ENCODE assay signal across 23 cellular contexts in genomic region chr17:6384481-6384880, GRCh38. TPM values are rescaled to one million over a fixed set of nuclear protein-coding genes. Genes with fewer than 3 reads are reported as not detected.
A peak's percentile ranks its signal among the peaks of the same experiment; 100 is the strongest.
DNase-seq lines count a peak whose midpoint lies in the region; ATAC-seq, FAIRE-seq and TF ChIP-seq lines count a peak whose summit lies in the region.
"Had no signal": no experiment of that assay in that cellular context is flagged by ENCODE, and none has a peak within 500 bp of the region (broad histone marks: within the 10 kb centered on the region; RNA-seq: fewer than 3 reads in every experiment).

No MANE protein-coding gene starts in this region.

- no peak overlapping the region for H3K4me2 ChIP-seq in H1 (ENCODE audit: insufficient read depth in 1 of 2, low read depth in 2 of 2, low read length in 2 of 2)

- no peak for TF ChIP-seq EP300 in H1 (IDR thresholded peaks at IDR 0.05; ENCODE audit: borderline replicate concordance in 1 of 2, low read depth in 2 of 2, low read length in 2 of 2)

- ATAC-seq in stimulated activated naive CD8-positive, alpha-beta T cell treated with anti-CD3 and anti-CD28 coated beads, Interleukin-15, amount 100 ng/mL, for 72 hours = no peak
- ATAC-seq in HG02642 (IDR thresholded peaks at IDR 0.05; ENCODE audit: poor library complexity, unreplicated experiment) (no peak), HG02884 (IDR thresholded peaks at IDR 0.05; ENCODE audit: unreplicated experiment) (no peak)
- ATAC-seq: HCT116 had no signal

- no peak overlapping the region for H3K27ac ChIP-seq in H1 (ENCODE audit: low read depth, low read length)

- no peak overlapping the region for H4K8ac ChIP-seq in H1 (ENCODE audit: extremely low read depth, insufficient read depth, low read length)

- no peaks in the 10 kb centered on the region for H3K27me3 ChIP-seq in H1 (replicated peaks in 1 of 4; ENCODE audit: control insufficient read depth in 3 of 4, extremely low read depth in 1 of 4, insufficient read depth in 3 of 4, low read length in 3 of 4)

- H3K36me3 ChIP-seq in H1 (ENCODE audit: control insufficient read depth in 2 of 4, insufficient read depth in 4 of 4, low read length in 3 of 4) = no peaks in the 10 kb centered on the region

- no peak overlapping the region for H2BK120ac ChIP-seq in H1 (replicated peaks; ENCODE audit: low read depth, low read length)

- no peak overlapping the region for H3K4me3 Mint-ChIP-seq in stimulated activated naive CD8-positive, alpha-beta T cell treated with anti-CD3 and anti-CD28 coated beads, Interleukin-15, Interleukin-2, amounts not matched to agents 100 ng/mL and 50 ng/mL, for 24 hours
- no peak overlapping the region for H3K4me3 Mint-ChIP-seq in stimulated activated naive CD8-positive, alpha-beta T cell treated with anti-CD3 and anti-CD28 coated beads, Interleukin-15, amount 100 ng/mL, for 72 hours
- H3K4me3 Mint-ChIP-seq in osteocyte (ENCODE audit: unreplicated experiment) = no peak overlapping the region
- H3K4me3 Mint-ChIP-seq: CD4-positive, alpha-beta memory T cell had no signal

- POLR2A ChIA-PET in H1 (lab: Charles Lee; ENCODE audit: partially characterized antibody) = no interaction called here

- no peak overlapping the region for H3K56ac ChIP-seq in H1 (replicated peaks; ENCODE audit: insufficient read length, low read depth, low read length)

- no peak for FAIRE-seq in H1 (lab: Jason Lieb, UNC)
- FAIRE-seq: GM12891, GM18507 had no signal

- no peak overlapping the region for H3K9ac ChIP-seq in H1 (replicated peaks in 1 of 4; ENCODE audit: extremely low read depth in 1 of 4, low read depth in 3 of 4, low read length in 3 of 4)

- CTCF ChIA-PET in H1 (lab: Charles Lee; ENCODE audit: partially characterized antibody) = interaction anchor here (0.6 to 1.9 kb wide), 3 partner anchors 9 to 303 kb away, joined by 3 to 6 read pairs (median 3); no protein-coding TSS in a partner anchor

- H3K18ac ChIP-seq in H1 (ENCODE audit: extremely low read depth, low read length) = no peak overlapping the region

- WGBS in H1 (ENCODE audit: extremely low coverage in 1 of 2, insufficient coverage in 1 of 2, insufficient read length in 1 of 2, insufficient replicate concordance in 2 of 2, low coverage in 1 of 2, low lambda C conversion rate in 2 of 2, missing lambda C conversion rate in 1 of 2), 2 experiments = 91% methylated on average over 5 of the region's 5 CpGs; no CpG with 5 or more reads in 1 of the 2 experiments

- no peaks in the 10 kb centered on the region; the same call in 1 of the 2 replicates for H3K23me2 ChIP-seq in H1 (ENCODE audit: low read depth, low read length)

- no peaks in the 10 kb centered on the region for H3K4me1 ChIP-seq in H1 (replicated peaks in 1 of 4; ENCODE audit: control insufficient read depth in 3 of 4, insufficient read depth in 4 of 4, low read length in 3 of 4)

- H3K14ac ChIP-seq in H1 (ENCODE audit: insufficient read length) = no peak overlapping the region

- H3K4me1 Mint-ChIP-seq in stimulated activated naive CD8-positive, alpha-beta T cell treated with anti-CD3 and anti-CD28 coated beads, Interleukin-15, Interleukin-2, amounts not matched to agents 100 ng/mL and 50 ng/mL, for 24 hours (ENCODE audit: low read depth) = peaks cover 5% of the 10 kb centered on the region
- peaks cover 7% of the 10 kb centered on the region for H3K4me1 Mint-ChIP-seq in stimulated activated naive CD8-positive, alpha-beta T cell treated with anti-CD3 and anti-CD28 coated beads, Interleukin-15, amount 100 ng/mL, for 72 hours
- peaks cover 9% of the 10 kb centered on the region for H3K4me1 Mint-ChIP-seq in osteocyte (ENCODE audit: unreplicated experiment)
- H3K4me1 Mint-ChIP-seq: CD4-positive, alpha-beta memory T cell had no signal

- TF ChIP-seq CTCF in H1 (IDR thresholded peaks at IDR 0.05; ENCODE audit: control extremely low read depth in 1 of 3, insufficient read depth in 1 of 3, low read depth in 1 of 3, low read length in 3 of 3) (no peak), osteocyte (IDR thresholded peaks at IDR 0.05) (no peak)

- H2AFZ ChIP-seq in H1 (ENCODE audit: low read length) = no peak overlapping the region

- H4K20me1 ChIP-seq in H1 (replicated peaks in 1 of 2; ENCODE audit: control insufficient read depth in 1 of 2, insufficient read depth in 2 of 2, low read length in 2 of 2) = no peaks in the 10 kb centered on the region

- no peak overlapping the region for H3K4me3 ChIP-seq in H1 (ENCODE audit: extremely low read depth in 1 of 4, insufficient read depth in 2 of 4, low read depth in 3 of 4, low read length in 4 of 4)

- no peak overlapping the region for H4K91ac ChIP-seq in H1 (replicated peaks; ENCODE audit: insufficient read length, low read length)

- no peak overlapping the region for H2BK12ac ChIP-seq in H1 (ENCODE audit: low read depth, low read length)

- no peaks in the 10 kb centered on the region for H3K36me3 Mint-ChIP-seq in stimulated activated naive CD8-positive, alpha-beta T cell treated with anti-CD3 and anti-CD28 coated beads, Interleukin-15, Interleukin-2, amounts not matched to agents 100 ng/mL and 50 ng/mL, for 24 hours (ENCODE audit: low read depth)
- H3K36me3 Mint-ChIP-seq in osteocyte (ENCODE audit: unreplicated experiment) = no peaks in the 10 kb centered on the region
- H3K36me3 Mint-ChIP-seq: CD4-positive, alpha-beta memory T cell had no signal

- H4K5ac ChIP-seq in H1 (ENCODE audit: insufficient read length, low read depth, low read length) = no peak overlapping the region

- H3K27ac Mint-ChIP-seq in stimulated activated naive CD8-positive, alpha-beta T cell treated with anti-CD3 and anti-CD28 coated beads, Interleukin-15, Interleukin-2, amounts not matched to agents 100 ng/mL and 50 ng/mL, for 24 hours = peak overlapping the region; percentile 28
- H3K27ac Mint-ChIP-seq in stimulated activated naive CD8-positive, alpha-beta T cell treated with anti-CD3 and anti-CD28 coated beads, Interleukin-15, amount 100 ng/mL, for 72 hours = no peak overlapping the region
- H3K27ac Mint-ChIP-seq in osteocyte (ENCODE audit: unreplicated experiment) = no peak overlapping the region
- H3K27ac Mint-ChIP-seq: CD4-positive, alpha-beta memory T cell had no signal

- 0 out of 2 replicates have a peak overlapping the region, but pooled peaks have one; percentile 61 for H2BK15ac ChIP-seq in H1 (ENCODE audit: low read length)

- no peak for DNase-seq in stimulated activated naive CD8-positive, alpha-beta T cell treated with anti-CD3 and anti-CD28 coated beads, Interleukin-15, amount 100 ng/mL, for 72 hours
- no peak for DNase-seq in H1 (ENCODE audit: low read depth in 1 of 2, low spot score in 2 of 2)
- DNase-seq in osteocyte (ENCODE audit: extremely low spot score, unreplicated experiment) = peak; percentile 76
- DNase-seq: C1 segment of cervical spinal cord; Calu3; CD4-positive, alpha-beta memory T cell; COR-L47; DMS53; DMS79 treated with DMSO at 0.1 percent for 48 hours; GF-D8; GOT3; H7 had no signal

- no peak for TF ChIP-seq POLR2A in H1 (IDR thresholded peaks at IDR 0.05; ENCODE audit: control extremely low read depth in 1 of 2, low read depth in 2 of 2, low read length in 2 of 2)

- no peak for TF ChIP-seq RAD21 in H1 (IDR thresholded peaks at IDR 0.05 in 1 of 2, conservative IDR thresholded peaks at IDR 0.05 in 1 of 2; ENCODE audit: low read depth in 2 of 2, low read length in 2 of 2)

- H2BK20ac ChIP-seq in H1 (ENCODE audit: low read length) = no peak overlapping the region

- no peak overlapping the region for H3K23ac ChIP-seq in H1 (ENCODE audit: insufficient read length)

- no peak overlapping the region for H3K4ac ChIP-seq in H1 (replicated peaks; ENCODE audit: insufficient read length, low read depth, low read length)

- no peak overlapping the region for H2AK5ac ChIP-seq in H1 (ENCODE audit: low read depth, low read length)

- H3K79me1 ChIP-seq in H1 (ENCODE audit: low read depth, low read length) = no peaks in the 10 kb centered on the region

- H3K9me3 Mint-ChIP-seq in stimulated activated naive CD8-positive, alpha-beta T cell treated with anti-CD3 and anti-CD28 coated beads, Interleukin-15, Interleukin-2, amounts not matched to agents 100 ng/mL and 50 ng/mL, for 24 hours = no peaks in the 10 kb centered on the region
- peaks cover 0 to 9% of the 10 kb centered on the region in 2 donors for H3K9me3 Mint-ChIP-seq in stimulated activated naive CD8-positive, alpha-beta T cell treated with anti-CD3 and anti-CD28 coated beads, Interleukin-15, amount 100 ng/mL, for 72 hours
- no peaks in the 10 kb centered on the region for H3K9me3 Mint-ChIP-seq in osteocyte (ENCODE audit: unreplicated experiment)

- no peaks in the 10 kb centered on the region; a peak in 1 of 4 replicates for H3K9me3 ChIP-seq in H1 (ENCODE audit: insufficient read depth in 2 of 2, low read depth in 1 of 2, low read length in 1 of 2)

- H2BK5ac ChIP-seq in H1 (ENCODE audit: low read depth, low read length) = no peak overlapping the region

- H3K79me2 ChIP-seq in H1 (ENCODE audit: control insufficient read depth in 1 of 2, insufficient read depth in 2 of 2, low read length in 2 of 2) = no peaks in the 10 kb centered on the region

- H3K27me3 Mint-ChIP-seq in stimulated activated naive CD8-positive, alpha-beta T cell treated with anti-CD3 and anti-CD28 coated beads, Interleukin-15, Interleukin-2, amounts not matched to agents 100 ng/mL and 50 ng/mL, for 24 hours = peaks cover 21% of the 10 kb centered on the region
- H3K27me3 Mint-ChIP-seq in stimulated activated naive CD8-positive, alpha-beta T cell treated with anti-CD3 and anti-CD28 coated beads, Interleukin-15, amount 100 ng/mL, for 72 hours = peaks cover 38% of the 10 kb centered on the region
- H3K27me3 Mint-ChIP-seq in osteocyte (ENCODE audit: unreplicated experiment) = no peaks in the 10 kb centered on the region

RNA-seq across cellular contexts. Expression of gene AIPL1, which starts 50.4 kb away (rescaled TPM):
- total RNA-seq in H1 (2021; fragmentation: NEBNext Ultra II Directional; extraction: Animal tissue kit (Norgen Biotek cat#: 25700)) = 0.71 TPM in 1 of 2 replicates, not detected in the other
- polyA plus RNA-seq in H1 (2011; rRNA removed) = 0.56 and 0.89 TPM in 2 replicates
- polyA plus RNA-seq in H1 (2011; cell fraction: cytosol; rRNA removed) = 1.6 TPM
- 0.78 TPM for polyA plus RNA-seq in H1 (2011; cell fraction: nucleus; rRNA removed)
- polyA plus RNA-seq in H1 (2012, experiment 1 of 2) = 0.22 to 0.55 TPM (median 0.40 TPM) in 4 replicates
- polyA plus RNA-seq in H1 (2012, experiment 2 of 2) = 0.09 TPM
- polyA plus RNA-seq in H1 (2013, experiment 1 of 2) = 0.14 TPM
- polyA plus RNA-seq in H1 (2013, experiment 2 of 2) = 0.29 TPM
- polyA minus RNA-seq in H1 (2011; rRNA and poly(A)+ RNA removed) = 0.20 and 0.22 TPM in 2 replicates
- polyA minus RNA-seq in H1 (2011; cell fraction: cytosol; rRNA and poly(A)+ RNA removed) = not detected
- polyA minus RNA-seq in H1 (2011; cell fraction: nucleus; rRNA and poly(A)+ RNA removed) = not detected
- total RNA-seq in osteocyte = not detected in 2 replicates
- total RNA-seq: A172; A673; Calu3; CD4-positive, alpha-beta memory T cell; Daoy; G401 had no signal
- polyA plus RNA-seq: BJ; CD4-positive, alpha-beta memory T cell had no signal

RNA-seq across cellular contexts. Expression of gene PIMREG, which starts 59.8 kb away (rescaled TPM):
- 133 and 143 TPM in 2 replicates for total RNA-seq in H1 (2021; fragmentation: NEBNext Ultra II Directional; extraction: Animal tissue kit (Norgen Biotek cat#: 25700))
- 126 and 148 TPM in 2 replicates for polyA plus RNA-seq in H1 (2011; rRNA removed)
- 154 TPM for polyA plus RNA-seq in H1 (2011; cell fraction: cytosol; rRNA removed)
- polyA plus RNA-seq in H1 (2011; cell fraction: nucleus; rRNA removed) = 223 TPM
- polyA plus RNA-seq in H1 (2012, experiment 1 of 2) = 83.9 to 119 TPM (median 107 TPM) in 4 replicates
- 116 TPM for polyA plus RNA-seq in H1 (2012, experiment 2 of 2)
- polyA plus RNA-seq in H1 (2013, experiment 1 of 2) = 64.4 TPM
- 62.7 TPM for polyA plus RNA-seq in H1 (2013, experiment 2 of 2)
- 55.3 and 66.3 TPM in 2 replicates for polyA minus RNA-seq in H1 (2011; rRNA and poly(A)+ RNA removed)
- polyA minus RNA-seq in H1 (2011; cell fraction: cytosol; rRNA and poly(A)+ RNA removed) = 56.3 TPM
- polyA minus RNA-seq in H1 (2011; cell fraction: nucleus; rRNA and poly(A)+ RNA removed) = 68.8 TPM
- total RNA-seq in osteocyte = 8.0 and 8.9 TPM in 2 replicates
- total RNA-seq: CD4-positive, alpha-beta memory T cell had no signal
- polyA plus RNA-seq: CD4-positive, alpha-beta memory T cell had no signal

Comparison
In these comparisons a context has a peak if more than half of its experiments do, and no peak if none do; other contexts are left out.
1. RNA of gene PIMREG, which starts 59.8 kb away (total RNA-seq): 133 to 143 TPM in H1; 8.0 to 8.9 TPM in osteocyte; every median in the first group is over 10 times any median in the second.